ENCODE assay signal across 15 cellular contexts in the genomic region with DNA sequence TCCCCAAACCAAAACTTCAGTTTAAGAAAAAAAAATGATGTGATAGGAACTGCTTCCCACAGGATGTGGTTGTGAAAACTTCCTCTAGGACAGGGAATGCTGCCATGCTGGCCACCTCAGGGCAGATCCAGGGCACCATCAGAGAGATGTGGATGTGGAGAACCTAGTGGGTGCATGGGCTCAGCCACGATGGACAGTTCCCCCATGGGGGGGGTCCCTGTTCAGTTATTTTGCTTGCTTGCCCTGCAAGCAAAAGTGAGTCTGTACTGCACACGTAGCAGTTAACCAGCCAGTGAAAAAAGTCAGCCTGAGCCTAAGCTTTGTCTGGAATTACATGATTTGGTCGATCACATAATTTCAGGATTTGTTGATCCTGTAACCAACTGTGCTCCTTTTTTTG. TPM values are rescaled to one million over a fixed set of nuclear protein-coding genes. Genes with fewer than 3 reads are reported as not detected.
DNase-seq lines count a peak whose midpoint lies in the region; TF ChIP-seq lines count a peak whose summit lies in the region.
"Had no signal": no experiment of that assay in that cellular context is flagged by ENCODE, and none has a peak within 500 bp of the region (broad histone marks: within the 10 kb centered on the region; RNA-seq: fewer than 3 reads in every experiment).

No MANE protein-coding gene starts in this region.

- DNase-seq in breast epithelium (ENCODE audit: low spot score in 2 of 2) (no peak), MCF 10A (ENCODE audit: unreplicated experiment) (no peak), fibroblast of lung (ENCODE audit: low read depth in 2 of 2) (peak; percentile 48 to 68), MG63 (no peak), cerebellum (ENCODE audit: low spot score) (no peak), CD14-positive monocyte (ENCODE audit: low spot score) (no peak), HK-2 (ENCODE audit: unreplicated experiment) (no peak)
- DNase-seq: activated B cell treated with CpG ODN at 0.5 μM for 24 hours; amniotic stem cell; DMS79 treated with DMSO at 0.1 percent for 48 hours; effector CD8-positive, alpha-beta T cell; mesendoderm; NCI-H187; NK-92 treated with Interleukin-12 subunit alpha and Interleukin-12 subunit beta, amount 100 ng/mL, for 24 hours had no signal

- H3K9me3 Mint-ChIP-seq in MCF 10A (ENCODE audit: unreplicated experiment): no peaks in the 10 kb centered on the region
- no peaks in the 10 kb centered on the region for H3K9me3 Mint-ChIP-seq in nephron
- H3K9me3 Mint-ChIP-seq in CD14-positive monocyte: peaks cover 0 to 1% (median 0%) of the 10 kb centered on the region in 7 donors
- H3K9me3 Mint-ChIP-seq: activated B cell treated with CpG ODN at 0.5 μM for 24 hours had no signal

- H3K27me3 ChIP-seq in breast epithelium (no peaks in the 10 kb centered on the region), fibroblast of lung (ENCODE audit: control insufficient read depth, insufficient read depth, low read length) (no peaks in the 10 kb centered on the region), MG63 (no peaks in the 10 kb centered on the region)

- H3K36me3 Mint-ChIP-seq in MCF 10A (ENCODE audit: insufficient read depth, unreplicated experiment) (no peaks in the 10 kb centered on the region), nephron (ENCODE audit: low read depth) (no peaks in the 10 kb centered on the region), CD14-positive monocyte (no peaks in the 10 kb centered on the region)

- peak overlapping the region; percentile 45 for H2AFZ ChIP-seq in fibroblast of lung (ENCODE audit: low read length)

- no peak for TF ChIP-seq POLR2A in breast epithelium (IDR thresholded peaks at IDR 0.05)

- H3K36me3 ChIP-seq in breast epithelium (no peaks in the 10 kb centered on the region), fibroblast of lung (ENCODE audit: control insufficient read depth, insufficient read depth, low read length) (no peaks in the 10 kb centered on the region), MG63 (no peaks in the 10 kb centered on the region)

- H3K4me3 Mint-ChIP-seq in MCF 10A (ENCODE audit: unreplicated experiment) (no peak overlapping the region), nephron (no peak overlapping the region), CD14-positive monocyte (no peak overlapping the region)
- H3K4me3 Mint-ChIP-seq: activated B cell treated with CpG ODN at 0.5 μM for 24 hours had no signal

- H3K4me1 ChIP-seq in breast epithelium: peaks cover 0 to 4% of the 10 kb centered on the region in 2 donors
- peaks cover 29% of the 10 kb centered on the region for H3K4me1 ChIP-seq in fibroblast of lung (ENCODE audit: control insufficient read depth, extremely low read depth, insufficient read depth, low read length)

- intact Hi-C loops in breast epithelium (cut with DNase I; ENCODE audit: low total_unique reads) (no loop called here), MCF 10A (cut with micrococcal nuclease) (no loop called here), CD14-positive monocyte (cut with micrococcal nuclease) (no loop called here)

- TF ChIP-seq CTCF in breast epithelium (IDR thresholded peaks at IDR 0.05) (no peak), MCF 10A (IDR thresholded peaks at IDR 0.05; ENCODE audit: unreplicated experiment) (no peak), fibroblast of lung (conservative IDR thresholded peaks at IDR 0.05 in 1 of 2, IDR thresholded peaks at IDR 0.05 in 1 of 2; ENCODE audit: low read depth in 1 of 2, low read length in 2 of 2) (peak in 1 of 2 donors; percentile 3), nephron (IDR thresholded peaks at IDR 0.05; ENCODE audit: unreplicated experiment in 3 of 3) (no peak), CD14-positive monocyte (IDR thresholded peaks at IDR 0.05) (no peak)

- H3K4me1 Mint-ChIP-seq in MCF 10A (ENCODE audit: insufficient read depth, unreplicated experiment) (peaks cover 16% of the 10 kb centered on the region), nephron (peaks cover 35% of the 10 kb centered on the region), CD14-positive monocyte (no peaks in the 10 kb centered on the region)

- H3K9ac ChIP-seq in fibroblast of lung (ENCODE audit: insufficient read depth, low read length): peak overlapping the region; percentile 25

- H3K4me2 ChIP-seq in fibroblast of lung (ENCODE audit: extremely low read depth, insufficient read depth, low read length): peak overlapping the region; percentile 66

- H3K79me2 ChIP-seq in fibroblast of lung (ENCODE audit: control insufficient read depth, insufficient read depth, low read length): no peaks in the 10 kb centered on the region

- H3K27me3 Mint-ChIP-seq in MCF 10A (ENCODE audit: insufficient read depth, unreplicated experiment): peaks cover under 1% of the 10 kb centered on the region
- H3K27me3 Mint-ChIP-seq in nephron (ENCODE audit: low read depth): no peaks in the 10 kb centered on the region
- peaks cover 6 to 7% (median 7%) of the 10 kb centered on the region in 3 donors for H3K27me3 Mint-ChIP-seq in CD14-positive monocyte (ENCODE audit: low read depth in 3 of 3)

- CTCF ChIA-PET in MCF 10A (lab: Yijun Ruan, JAX): interaction anchor here (0.6 to 1.7 kb wide), 4 partner anchors 11 to 91 kb away, joined by 3 to 8 read pairs (median 5); a partner anchor contains a TSS

- peak overlapping the region in 1 of 3 donors; percentile 26 for H3K4me3 ChIP-seq in breast epithelium
- no peak overlapping the region for H3K4me3 ChIP-seq in fibroblast of lung (replicated peaks in 1 of 4; ENCODE audit: control extremely low read depth in 1 of 4, insufficient read depth in 1 of 4, low read depth in 3 of 4, low read length in 4 of 4)
- H3K4me3 ChIP-seq in MG63: no peak overlapping the region

- BruUV-seq in MCF 10A (replicated peaks; lab: Mats Ljungman, UMichigan): no TSS peak

- peak overlapping the region; percentile 58 to 78 for H3K27ac ChIP-seq in breast epithelium
- peak overlapping the region; percentile 83 for H3K27ac ChIP-seq in fibroblast of lung (ENCODE audit: insufficient read depth, low read length)

- POLR2A ChIA-PET in MCF 10A (lab: Yijun Ruan, JAX): no interaction called here

- H3K27ac Mint-ChIP-seq in MCF 10A (ENCODE audit: low read depth, unreplicated experiment) (no peak overlapping the region), nephron (peak overlapping the region; percentile 83 to 94 (median 91)), CD14-positive monocyte (no peak overlapping the region)
- H3K27ac Mint-ChIP-seq: activated B cell treated with CpG ODN at 0.5 μM for 24 hours had no signal

- H4K20me1 ChIP-seq in fibroblast of lung (ENCODE audit: control insufficient read depth, extremely low read depth, insufficient read depth, low read length): no peaks in the 10 kb centered on the region

- H3K9me3 ChIP-seq in breast epithelium (no peaks in the 10 kb centered on the region), fibroblast of lung (ENCODE audit: control insufficient read depth, insufficient read depth, low read depth, low read length) (no peaks in the 10 kb centered on the region), MG63 (no peaks in the 10 kb centered on the region)

RNA-seq across cellular contexts. Expression of a gene that starts 36.3 kb away (rescaled TPM):
- under 1 TPM; 0.29 to 0.98 (median 0.48) TPM for total RNA-seq in breast epithelium
- total RNA-seq in MCF 10A (2022): 0.35 TPM in 1 of 2 replicates, not detected in the other
- total RNA-seq in fibroblast of lung: under 0.01 and 0.17 TPM in 2 replicates
- 0.33 and 0.57 TPM in 2 replicates for polyA plus RNA-seq in fibroblast of lung
- polyA plus RNA-seq in fibroblast of lung (2012): 0.31 and 0.36 TPM in 2 replicates
- polyA minus RNA-seq in fibroblast of lung (ENCODE audit: low replicate concordance): not detected in 2 replicates
- not detected in 2 replicates for total RNA-seq in MG63 (2014; rRNA removed; shearing (Covaris generic); ENCODE audit: low replicate concordance)
- 0.64 TPM for total RNA-seq in cerebellum
- polyA plus RNA-seq in CD14-positive monocyte: not detected
- total RNA-seq: activated B cell treated with CpG ODN at 0.5 μM for 24 hours had no signal

Comparison
In these comparisons a context has a peak if more than half of its experiments do, and no peak if none do; other contexts are left out.
1. DNase-seq: peak in fibroblast of lung (2 of 2); none in breast epithelium (0 of 2), MCF 10A (single experiment), MG63 (single experiment), cerebellum (single experiment), CD14-positive monocyte (single experiment) and HK-2 (single experiment).
2. H3K27ac Mint-ChIP-seq: peak in nephron (3 of 3); none in MCF 10A (single experiment) and CD14-positive monocyte (0 of 7).